In the genomic region with DNA sequence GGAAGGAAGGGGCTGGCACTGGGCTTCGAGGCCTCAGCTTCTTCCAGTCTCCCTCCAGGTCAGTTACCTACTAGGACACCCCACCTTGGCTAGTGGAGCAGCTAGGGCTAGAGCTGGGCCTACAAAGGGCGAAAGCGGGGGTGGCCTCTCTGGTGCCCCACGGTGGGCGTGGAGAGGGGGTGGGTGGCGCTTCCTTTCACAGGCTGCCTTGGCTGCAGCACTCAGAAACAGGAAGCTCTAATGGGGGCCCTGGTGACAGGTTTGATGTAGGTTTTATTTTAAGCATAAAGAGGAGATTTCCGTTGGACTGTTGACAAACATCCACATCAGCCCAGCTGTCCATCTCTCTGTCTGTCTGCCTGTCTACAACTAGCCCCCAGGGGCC, we compare ENCODE assay signal across 9 cellular contexts. TPM values are rescaled to one million over a fixed set of nuclear protein-coding genes. Genes with fewer than 3 reads are reported as not detected.
DNase-seq lines count a peak whose midpoint lies in the region; ATAC-seq and TF ChIP-seq lines count a peak whose summit lies in the region.
"Had no signal": no experiment of that assay in that cellular context is flagged by ENCODE, and none has a peak within 500 bp of the region (broad histone marks: within the 10 kb centered on the region; RNA-seq: fewer than 3 reads in every experiment).

No MANE protein-coding gene starts in this region.

- no peaks in the 10 kb centered on the region for H3K36me3 ChIP-seq in CD8-positive, alpha-beta memory T cell (ENCODE audit: insufficient read depth, low read length)

- H3K4me3 ChIP-seq in CD8-positive, alpha-beta memory T cell (ENCODE audit: low read length): peak overlapping the region; percentile 83
- peak overlapping the region; percentile 44 for H3K4me3 ChIP-seq in mononuclear cell (ENCODE audit: low read length)

- H3K9me3 ChIP-seq in CD8-positive, alpha-beta memory T cell (ENCODE audit: low read length): no peaks in the 10 kb centered on the region
- H3K9me3 ChIP-seq in mononuclear cell (ENCODE audit: low read depth, low read length): no peaks in the 10 kb centered on the region

- no peaks in the 10 kb centered on the region for H3K9me3 Mint-ChIP-seq in CD8-positive, alpha-beta memory T cell
- peaks cover 1% of the 10 kb centered on the region for H3K9me3 Mint-ChIP-seq in activated CD8-positive, alpha-beta T cell treated with anti-CD3 and anti-CD28 coated beads for 36 hours

- POLR2A ChIA-PET in CD8-positive, alpha-beta memory T cell (lab: Charles Lee): interaction anchor here (0.5 to 5.4 kb wide), 2 partner anchors 14 to 19 kb away, joined by 3 to 48 read pairs; partner anchors contain the start of gene FAM110A
- POLR2A ChIA-PET in activated CD8-positive, alpha-beta T cell treated with anti-CD3 and anti-CD28 coated beads for 36 hours (lab: Charles Lee): interaction anchor here (0.6 to 1.5 kb wide), 3 partner anchors 9 to 14 kb away, joined by 3 to 8 read pairs (median 4); partner anchors contain the start of gene FAM110A

- ATAC-seq in activated CD8-positive, alpha-beta T cell treated with anti-CD3 and anti-CD28 coated beads for 36 hours: peak; percentile 45
- ATAC-seq in foreskin keratinocyte (no peak), HG02973 (IDR thresholded peaks at IDR 0.05; ENCODE audit: unreplicated experiment) (no peak)

- no peak for TF ChIP-seq CTCF in activated CD8-positive, alpha-beta T cell treated with anti-CD3 and anti-CD28 coated beads for 36 hours (IDR thresholded peaks at IDR 0.05)
- TF ChIP-seq CTCF in foreskin keratinocyte (conservative IDR thresholded peaks at IDR 0.05): no peak

- DNase-seq in CD8-positive, alpha-beta memory T cell: peak; percentile 51 to 76 (median 57)
- peak; percentile 57 for DNase-seq in KG1 (lab: John Stamatoyannopoulos, UW)
- peak; percentile 81 for DNase-seq in activated CD8-positive, alpha-beta T cell treated with anti-CD3 and anti-CD28 coated beads for 36 hours
- no peak for DNase-seq in NCI-H345 (lab: John Stamatoyannopoulos, UW)
- no peak for DNase-seq in foreskin keratinocyte
- DNase-seq in hippocampal formation (lab: John Stamatoyannopoulos, UW): no peak
- DNase-seq: MM.1S had no signal

- CTCF ChIA-PET in CD8-positive, alpha-beta memory T cell (lab: Charles Lee): interaction anchor here (1.3 to 6.1 kb wide), 4 partner anchors 14 to 110 kb away, joined by 4 to 45 read pairs (median 7); partner anchors contain the start of gene FAM110A
- CTCF ChIA-PET in activated CD8-positive, alpha-beta T cell treated with anti-CD3 and anti-CD28 coated beads for 36 hours (lab: Charles Lee): interaction anchor here (1.0 to 2.5 kb wide), 6 partner anchors 12 to 109 kb away, joined by 3 to 9 read pairs (median 4); partner anchors contain the start of gene FAM110A

- intact Hi-C loops in activated CD8-positive, alpha-beta T cell treated with anti-CD3 and anti-CD28 coated beads for 36 hours (cut with micrococcal nuclease): no loop called here

- H3K27ac ChIP-seq in CD8-positive, alpha-beta memory T cell (ENCODE audit: low read depth, low read length): peak overlapping the region; percentile 35
- H3K27ac ChIP-seq in foreskin keratinocyte: no peak overlapping the region

- H3K4me1 Mint-ChIP-seq in CD8-positive, alpha-beta memory T cell: peaks cover 52 to 69% (median 53%) of the 10 kb centered on the region in 3 donors
- peaks cover 47% of the 10 kb centered on the region for H3K4me1 Mint-ChIP-seq in activated CD8-positive, alpha-beta T cell treated with anti-CD3 and anti-CD28 coated beads for 36 hours (ENCODE audit: low read depth)

- H3K4me1 ChIP-seq in CD8-positive, alpha-beta memory T cell (ENCODE audit: insufficient read depth, low read length): peaks cover 49% of the 10 kb centered on the region
- peaks cover 66% of the 10 kb centered on the region for H3K4me1 ChIP-seq in mononuclear cell (ENCODE audit: insufficient read depth, low read length)
- peaks cover 18% of the 10 kb centered on the region for H3K4me1 ChIP-seq in foreskin keratinocyte

- peaks cover 6 to 8% (median 7%) of the 10 kb centered on the region in 3 donors for H3K36me3 Mint-ChIP-seq in CD8-positive, alpha-beta memory T cell
- H3K36me3 Mint-ChIP-seq in activated CD8-positive, alpha-beta T cell treated with anti-CD3 and anti-CD28 coated beads for 36 hours (ENCODE audit: low read depth): peaks cover 21% of the 10 kb centered on the region

- H3K27me3 Mint-ChIP-seq in CD8-positive, alpha-beta memory T cell: peaks cover 0 to 2% of the 10 kb centered on the region in 2 donors
- H3K27me3 Mint-ChIP-seq in activated CD8-positive, alpha-beta T cell treated with anti-CD3 and anti-CD28 coated beads for 36 hours: no peaks in the 10 kb centered on the region

- peak overlapping the region; percentile 81 to 94 (median 92) for H3K4me3 Mint-ChIP-seq in CD8-positive, alpha-beta memory T cell
- peak overlapping the region; percentile 84 for H3K4me3 Mint-ChIP-seq in activated CD8-positive, alpha-beta T cell treated with anti-CD3 and anti-CD28 coated beads for 36 hours

- H3K27ac Mint-ChIP-seq in CD8-positive, alpha-beta memory T cell: peak overlapping the region; percentile 80 to 99 (median 94)
- H3K27ac Mint-ChIP-seq in activated CD8-positive, alpha-beta T cell treated with anti-CD3 and anti-CD28 coated beads for 36 hours: peak overlapping the region; percentile 98

- no peaks in the 10 kb centered on the region for H3K27me3 ChIP-seq in CD8-positive, alpha-beta memory T cell (ENCODE audit: insufficient read depth, low read length, poor library complexity, severe bottlenecking)
- peaks cover 6% of the 10 kb centered on the region for H3K27me3 ChIP-seq in mononuclear cell (ENCODE audit: insufficient read depth, low read length)
- no peaks in the 10 kb centered on the region for H3K27me3 ChIP-seq in foreskin keratinocyte

RNA-seq across cellular contexts. Expression of gene FAM110A, which starts 13.4 kb away (rescaled TPM):
- 10 to 100 TPM; 13.3 to 15.0 TPM for total RNA-seq in CD8-positive, alpha-beta memory T cell
- polyA plus RNA-seq in CD8-positive, alpha-beta memory T cell: 14.9 TPM
- total RNA-seq in activated CD8-positive, alpha-beta T cell treated with anti-CD3 and anti-CD28 coated beads for 36 hours: 10 to 100 TPM; 20.5 to 23.1 TPM
- total RNA-seq in mononuclear cell (10.6 TPM), foreskin keratinocyte (18.4 and 18.8 TPM in 2 replicates)
- polyA plus RNA-seq in foreskin keratinocyte: 27.6 and 29.6 TPM in 2 replicates

Comparison
In these comparisons a context has a peak if more than half of its experiments do, and no peak if none do; other contexts are left out.
1. DNase-seq: peak in CD8-positive, alpha-beta memory T cell (5 of 5), KG1 (single experiment) and activated CD8-positive, alpha-beta T cell treated with anti-CD3 and anti-CD28 coated beads for 36 hours (single experiment); none in NCI-H345 (single experiment), foreskin keratinocyte (0 of 2) and hippocampal formation (0 of 2).